Comparison of ENCODE assay signal across 25 cellular contexts in genomic region chr19:5608271-5608666, GRCh38. TPM values are rescaled to one million over a fixed set of nuclear protein-coding genes. Genes with fewer than 3 reads are reported as not detected.
"Had no signal": no experiment of that assay in that cellular context is flagged by ENCODE, and none has a peak within 500 bp of the region (broad histone marks: within the 10 kb centered on the region; RNA-seq: fewer than 3 reads in every experiment).

No MANE protein-coding gene starts in this region.

- H3K27ac ChIP-seq: coronary artery, epithelial cell of prostate, gastroesophageal sphincter, heart left ventricle, lower lobe of right lung, parathyroid adenoma, tibial artery had no signal

- H2AFZ ChIP-seq: parathyroid adenoma had no signal

- H3K9me3 ChIP-seq: gastroesophageal sphincter, heart left ventricle, lower lobe of right lung, tibial artery had no signal

- H3K4me3 ChIP-seq: coronary artery, gastroesophageal sphincter, heart left ventricle, lower lobe of right lung, tibial artery had no signal

- H3K4me3 Mint-ChIP-seq: activated naive CD4-positive, alpha-beta T cell treated with anti-CD3 and anti-CD28 coated beads, Interleukin-2, amount 10 ng/mL, durations not matched to agents 7 days and 5 days; activated naive CD8-positive, alpha-beta T cell treated with anti-CD3 and anti-CD28 coated beads, Interleukin-2, amount 50 U/mL, for 24 hours; activated T-cell treated with anti-CD3 and anti-CD28 coated beads, Interleukin-2, amount 50 U/mL, for 4 hours; naive thymus-derived CD4-positive, alpha-beta T cell; WTC11 had no signal

- DNase-seq: activated CD4-positive, alpha-beta T cell treated with anti-CD3 and anti-CD28 coated beads, Interleukin-2, amount 50 U/mL, for 4 hours; activated CD8-positive, alpha-beta memory T cell treated with anti-CD3 and anti-CD28 coated beads for 24 hours; activated CD8-positive, alpha-beta memory T cell treated with anti-CD3 and anti-CD28 coated beads, Interleukin-2, amount 50 U/mL, for 4 hours; activated effector memory CD4-positive, alpha-beta T cell treated with Interleukin-2 at 50 U/mL for 16 hours; activated naive CD4-positive, alpha-beta T cell treated with anti-CD3 and anti-CD28 coated beads, Interleukin-2, amount 10 ng/mL, durations not matched to agents 7 days and 5 days; activated naive CD8-positive, alpha-beta T cell treated with anti-CD3 and anti-CD28 coated beads, Interleukin-2, amount 50 U/mL, for 24 hours; activated T-cell treated with anti-CD3 and anti-CD28 coated beads, Interleukin-2, amount 50 U/mL, for 4 hours; cerebellar nuclear complex; heart left ventricle; islet precursor cell; lower lobe of right lung; naive thymus-derived CD4-positive, alpha-beta T cell; stimulated activated CD4-positive, alpha-beta T cell treated with anti-CD3 and anti-CD28 coated beads, Interleukin-2, amount 100 ng/mL, for 48 hours; stimulated activated CD8-positive, alpha-beta memory T cell treated with anti-CD3 and anti-CD28 coated beads, Interleukin-4, amount 100 ng/mL, for 48 hours; stimulated activated naive CD4-positive, alpha-beta T cell treated with Interleukin-2 at 50 U/mL for 16 hours; substantia nigra; T-helper 1 cell; tibial artery had no signal

- H3K9me3 Mint-ChIP-seq: activated naive CD4-positive, alpha-beta T cell treated with anti-CD3 and anti-CD28 coated beads, Interleukin-2, amount 10 ng/mL, durations not matched to agents 7 days and 5 days; activated naive CD8-positive, alpha-beta T cell treated with anti-CD3 and anti-CD28 coated beads, Interleukin-2, amount 50 U/mL, for 24 hours; activated T-cell treated with anti-CD3 and anti-CD28 coated beads, Interleukin-2, amount 50 U/mL, for 4 hours; naive thymus-derived CD4-positive, alpha-beta T cell; WTC11 had no signal

- H3K27me3 Mint-ChIP-seq: activated naive CD4-positive, alpha-beta T cell treated with anti-CD3 and anti-CD28 coated beads, Interleukin-2, amount 10 ng/mL, durations not matched to agents 7 days and 5 days; activated naive CD8-positive, alpha-beta T cell treated with anti-CD3 and anti-CD28 coated beads, Interleukin-2, amount 50 U/mL, for 24 hours; naive thymus-derived CD4-positive, alpha-beta T cell had no signal

- H3K9ac ChIP-seq: parathyroid adenoma had no signal

- ATAC-seq: activated naive CD8-positive, alpha-beta T cell treated with anti-CD3 and anti-CD28 coated beads, Interleukin-2, amount 50 U/mL, for 24 hours; activated T-cell treated with anti-CD3 and anti-CD28 coated beads, Interleukin-2, amount 50 U/mL, for 4 hours; gastroesophageal sphincter; left lobe of liver; lower lobe of right lung; naive thymus-derived CD4-positive, alpha-beta T cell; WTC11 had no signal

- H3K4me1 ChIP-seq: gastroesophageal sphincter, lower lobe of right lung, parathyroid adenoma, tibial artery had no signal

- H3K4me1 Mint-ChIP-seq: activated naive CD4-positive, alpha-beta T cell treated with anti-CD3 and anti-CD28 coated beads, Interleukin-2, amount 10 ng/mL, durations not matched to agents 7 days and 5 days; WTC11 had no signal

- H3K27ac Mint-ChIP-seq: activated naive CD4-positive, alpha-beta T cell treated with anti-CD3 and anti-CD28 coated beads, Interleukin-2, amount 10 ng/mL, durations not matched to agents 7 days and 5 days; WTC11 had no signal

- H3K27me3 ChIP-seq: gastroesophageal sphincter, heart left ventricle, tibial artery had no signal

RNA-seq across cellular contexts. Expression of gene TINCR, which starts 40.5 kb away (rescaled TPM):
- total RNA-seq: left lobe of liver, renal cortical epithelial cell had no signal
